ENCODE assay signal across 10 cellular contexts in the genomic region with DNA sequence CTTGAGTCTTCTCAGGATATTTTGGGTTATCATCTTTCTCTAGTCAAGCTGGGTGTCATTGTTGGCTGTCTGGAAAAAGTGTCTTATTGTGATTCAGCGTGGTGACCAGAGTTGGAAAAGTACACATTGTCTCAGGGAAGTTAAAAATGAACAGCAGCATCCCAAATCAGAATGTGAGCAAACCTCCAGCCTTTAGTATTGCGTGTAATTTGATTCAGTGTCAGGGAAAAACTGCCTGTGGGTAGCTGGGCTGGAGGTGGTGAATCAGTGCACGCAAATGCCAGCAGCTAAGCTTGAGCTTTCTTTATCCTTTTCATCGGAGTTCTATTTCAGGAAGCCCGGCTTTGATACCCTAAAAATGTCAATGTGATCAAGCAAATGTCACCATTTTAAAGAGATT. TPM values are rescaled to one million over a fixed set of nuclear protein-coding genes. Genes with fewer than 3 reads are reported as not detected.
DNase-seq lines count a peak whose midpoint lies in the region; ATAC-seq and FAIRE-seq lines count a peak whose summit lies in the region.
"Had no signal": no experiment of that assay in that cellular context is flagged by ENCODE, and none has a peak within 500 bp of the region (broad histone marks: within the 10 kb centered on the region; RNA-seq: fewer than 3 reads in every experiment).

No MANE protein-coding gene starts in this region.

- no peaks in the 10 kb centered on the region for H3K4me1 ChIP-seq in right cardiac atrium (ENCODE audit: control insufficient read depth, insufficient read depth, low read length)
- H3K4me1 ChIP-seq in skeletal muscle satellite cell (ENCODE audit: control insufficient read depth, insufficient read depth, low read length): peaks cover 11% of the 10 kb centered on the region

- no peaks in the 10 kb centered on the region for H3K36me3 ChIP-seq in skeletal muscle satellite cell (ENCODE audit: insufficient read depth, low read length)

- H3K4me3 ChIP-seq in right cardiac atrium (ENCODE audit: low read length): no peak overlapping the region
- peak overlapping the region; percentile 13 for H3K4me3 ChIP-seq in skeletal muscle satellite cell (ENCODE audit: low read length)

- peak overlapping the region; percentile 60 for H3K4me2 ChIP-seq in skeletal muscle satellite cell (ENCODE audit: low read length)

- peak; percentile 44 for FAIRE-seq in HTR-8/SVneo (lab: Jason Lieb, UNC)
- FAIRE-seq: endothelial cell of umbilical vein had no signal

- intact Hi-C loops in right cardiac atrium (cut with DNase I): loop anchor here in 3 of 4 donors (5.0 to 10.0 kb wide), 3 partner anchors 48 to 196 kb away; no protein-coding TSS in a partner anchor

- ATAC-seq in right cardiac atrium: peak; percentile 50 to 79
- no peak for ATAC-seq in HG03097 (IDR thresholded peaks at IDR 0.05; ENCODE audit: low FRiP score, unreplicated experiment)
- ATAC-seq in HG03520 (IDR thresholded peaks at IDR 0.05; ENCODE audit: unreplicated experiment): no peak
- ATAC-seq in GM18861 (IDR thresholded peaks at IDR 0.05; ENCODE audit: unreplicated experiment): no peak

- 41% methylated on average over 5 of the region's 5 CpGs for WGBS in right cardiac atrium

- H3K27me3 ChIP-seq in right cardiac atrium (ENCODE audit: control insufficient read depth, insufficient read depth): no peaks in the 10 kb centered on the region
- no peaks in the 10 kb centered on the region for H3K27me3 ChIP-seq in skeletal muscle satellite cell (ENCODE audit: control insufficient read depth, insufficient read depth, low read length)

- DNase-seq in HTR-8/SVneo (ENCODE audit: insufficient read length, low spot score) (peak; percentile 41), astrocyte of the hippocampus (ENCODE audit: low read depth, low spot score) (peak; percentile 88), right cardiac atrium (no peak), HPDE6-E6E7 (ENCODE audit: extremely low spot score) (no peak)
- DNase-seq: activated CD4-positive, CD25-positive, alpha-beta regulatory T cell had no signal

- peak overlapping the region; percentile 70 for H3K27ac ChIP-seq in right cardiac atrium (ENCODE audit: low read length)

- H3K9me3 ChIP-seq in right cardiac atrium (ENCODE audit: control insufficient read depth, low read length) (no peaks in the 10 kb centered on the region), skeletal muscle satellite cell (replicated peaks; ENCODE audit: low read length) (no peaks in the 10 kb centered on the region)

- peak overlapping the region; percentile 47 for H3K9ac ChIP-seq in skeletal muscle satellite cell (ENCODE audit: low read depth, low read length)

RNA-seq across cellular contexts. Expression of gene C5orf47, which starts 25.9 kb away (rescaled TPM):
- under 1 TPM in 1 of 4 donors, not detected in 3; 0.22 TPM for total RNA-seq in right cardiac atrium
- 0.09 TPM for polyA plus RNA-seq in right cardiac atrium
- total RNA-seq in skeletal muscle satellite cell (2012; rRNA removed): not detected in 2 replicates
- total RNA-seq: endothelial cell of umbilical vein had no signal
- polyA plus RNA-seq: endothelial cell of umbilical vein had no signal

Comparison
In these comparisons a context has a peak if more than half of its experiments do, and no peak if none do; other contexts are left out.
1. DNase-seq: peak in HTR-8/SVneo (single experiment) and astrocyte of the hippocampus (single experiment); none in right cardiac atrium (0 of 3) and HPDE6-E6E7 (single experiment).
2. ATAC-seq: peak in right cardiac atrium (2 of 2); none in HG03097 (single experiment), HG03520 (single experiment) and GM18861 (single experiment).